In the genomic region with DNA sequence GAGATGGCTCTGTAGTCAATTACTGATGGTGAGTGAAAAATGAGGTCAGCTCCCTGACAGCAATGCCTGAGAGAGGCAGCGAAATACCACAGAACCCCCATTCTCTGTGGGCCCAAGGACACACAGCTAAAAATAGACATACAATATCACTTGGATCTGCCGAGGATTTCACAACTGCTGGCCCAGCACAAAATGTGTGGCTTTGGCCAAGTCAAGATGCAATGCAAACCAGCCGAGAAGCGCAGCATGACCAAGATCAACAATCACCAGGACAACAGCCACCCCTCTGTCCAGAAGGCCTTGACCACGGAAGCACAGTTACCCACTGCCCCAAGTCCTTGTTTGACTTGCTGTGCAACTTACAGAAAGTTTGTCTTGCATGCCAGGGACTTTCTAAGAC, we compare ENCODE assay signal across 1 cellular context.
A peak's percentile ranks its signal among the peaks of the same experiment; 100 is the strongest.
TF ChIP-seq lines count a peak whose summit lies in the region.

No MANE protein-coding gene starts in this region.

TF ChIP-seq in HepG2, 621 proteins besides CTCF, POLR2A, EP300 and RAD21 (continued from another document and continues in another):
- TF ChIP-seq, protein P1, sequence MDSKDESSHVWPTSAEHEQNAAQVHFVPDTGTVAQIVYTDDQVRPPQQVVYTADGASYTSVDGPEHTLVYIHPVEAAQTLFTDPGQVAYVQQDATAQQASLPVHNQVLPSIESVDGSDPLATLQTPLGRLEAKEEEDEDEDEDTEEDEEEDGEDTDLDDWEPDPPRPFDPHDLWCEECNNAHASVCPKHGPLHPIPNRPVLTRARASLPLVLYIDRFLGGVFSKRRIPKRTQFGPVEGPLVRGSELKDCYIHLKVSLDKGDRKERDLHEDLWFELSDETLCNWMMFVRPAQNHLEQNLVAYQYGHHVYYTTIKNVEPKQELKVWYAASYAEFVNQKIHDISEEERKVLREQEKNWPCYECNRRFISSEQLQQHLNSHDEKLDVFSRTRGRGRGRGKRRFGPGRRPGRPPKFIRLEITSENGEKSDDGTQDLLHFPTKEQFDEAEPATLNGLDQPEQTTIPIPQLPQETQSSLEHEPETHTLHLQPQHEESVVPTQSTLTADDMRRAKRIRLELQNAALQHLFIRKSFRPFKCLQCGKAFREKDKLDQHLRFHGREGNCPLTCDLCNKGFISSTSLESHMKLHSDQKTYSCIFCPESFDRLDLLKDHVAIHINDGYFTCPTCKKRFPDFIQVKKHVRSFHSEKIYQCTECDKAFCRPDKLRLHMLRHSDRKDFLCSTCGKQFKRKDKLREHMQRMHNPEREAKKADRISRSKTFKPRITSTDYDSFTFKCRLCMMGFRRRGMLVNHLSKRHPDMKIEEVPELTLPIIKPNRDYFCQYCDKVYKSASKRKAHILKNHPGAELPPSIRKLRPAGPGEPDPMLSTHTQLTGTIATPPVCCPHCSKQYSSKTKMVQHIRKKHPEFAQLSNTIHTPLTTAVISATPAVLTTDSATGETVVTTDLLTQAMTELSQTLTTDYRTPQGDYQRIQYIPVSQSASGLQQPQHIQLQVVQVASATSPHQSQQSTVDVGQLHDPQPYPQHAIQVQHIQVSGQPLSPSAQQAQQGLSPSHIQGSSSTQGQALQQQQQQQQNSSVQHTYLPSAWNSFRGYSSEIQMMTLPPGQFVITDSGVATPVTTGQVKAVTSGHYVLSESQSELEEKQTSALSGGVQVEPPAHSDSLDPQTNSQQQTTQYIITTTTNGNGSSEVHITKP (CRISPR knock-in tag; IDR thresholded peaks at IDR 0.05; ENCODE audit: low read depth), result no peak
- no peak for TF ChIP-seq ZNF550 (CRISPR knock-in tag; IDR thresholded peaks at IDR 0.05; ENCODE audit: borderline replicate concordance)
- TF ChIP-seq, protein P2, sequence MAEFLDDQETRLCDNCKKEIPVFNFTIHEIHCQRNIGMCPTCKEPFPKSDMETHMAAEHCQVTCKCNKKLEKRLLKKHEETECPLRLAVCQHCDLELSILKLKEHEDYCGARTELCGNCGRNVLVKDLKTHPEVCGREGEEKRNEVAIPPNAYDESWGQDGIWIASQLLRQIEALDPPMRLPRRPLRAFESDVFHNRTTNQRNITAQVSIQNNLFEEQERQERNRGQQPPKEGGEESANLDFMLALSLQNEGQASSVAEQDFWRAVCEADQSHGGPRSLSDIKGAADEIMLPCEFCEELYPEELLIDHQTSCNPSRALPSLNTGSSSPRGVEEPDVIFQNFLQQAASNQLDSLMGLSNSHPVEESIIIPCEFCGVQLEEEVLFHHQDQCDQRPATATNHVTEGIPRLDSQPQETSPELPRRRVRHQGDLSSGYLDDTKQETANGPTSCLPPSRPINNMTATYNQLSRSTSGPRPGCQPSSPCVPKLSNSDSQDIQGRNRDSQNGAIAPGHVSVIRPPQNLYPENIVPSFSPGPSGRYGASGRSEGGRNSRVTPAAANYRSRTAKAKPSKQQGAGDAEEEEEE (CRISPR knock-in tag; IDR thresholded peaks at IDR 0.05; ENCODE audit: borderline replicate concordance), result no peak
- no peak for TF ChIP-seq PHB2 (IDR thresholded peaks at IDR 0.05; ENCODE audit: partially characterized antibody)
- no peak for TF ChIP-seq NFE2 (CRISPR knock-in tag; IDR thresholded peaks at IDR 0.05)
- peak; percentile 57; the same call in 1 of the 2 replicates for TF ChIP-seq ZSCAN9 (CRISPR knock-in tag; IDR thresholded peaks at IDR 0.05; ENCODE audit: borderline replicate concordance)
- peak; percentile 100 for TF ChIP-seq MEF2D (CRISPR knock-in tag; IDR thresholded peaks at IDR 0.05)
- TF ChIP-seq SNAI1 (CRISPR knock-in tag; IDR thresholded peaks at IDR 0.05; ENCODE audit: borderline replicate concordance), result no peak
- TF ChIP-seq ZNF792 (CRISPR knock-in tag; IDR thresholded peaks at IDR 0.05), result no peak
- TF ChIP-seq EHMT2 (IDR thresholded peaks at IDR 0.05; ENCODE audit: borderline replicate concordance, low read depth, low read length), result no peak
- TF ChIP-seq, protein P3, sequence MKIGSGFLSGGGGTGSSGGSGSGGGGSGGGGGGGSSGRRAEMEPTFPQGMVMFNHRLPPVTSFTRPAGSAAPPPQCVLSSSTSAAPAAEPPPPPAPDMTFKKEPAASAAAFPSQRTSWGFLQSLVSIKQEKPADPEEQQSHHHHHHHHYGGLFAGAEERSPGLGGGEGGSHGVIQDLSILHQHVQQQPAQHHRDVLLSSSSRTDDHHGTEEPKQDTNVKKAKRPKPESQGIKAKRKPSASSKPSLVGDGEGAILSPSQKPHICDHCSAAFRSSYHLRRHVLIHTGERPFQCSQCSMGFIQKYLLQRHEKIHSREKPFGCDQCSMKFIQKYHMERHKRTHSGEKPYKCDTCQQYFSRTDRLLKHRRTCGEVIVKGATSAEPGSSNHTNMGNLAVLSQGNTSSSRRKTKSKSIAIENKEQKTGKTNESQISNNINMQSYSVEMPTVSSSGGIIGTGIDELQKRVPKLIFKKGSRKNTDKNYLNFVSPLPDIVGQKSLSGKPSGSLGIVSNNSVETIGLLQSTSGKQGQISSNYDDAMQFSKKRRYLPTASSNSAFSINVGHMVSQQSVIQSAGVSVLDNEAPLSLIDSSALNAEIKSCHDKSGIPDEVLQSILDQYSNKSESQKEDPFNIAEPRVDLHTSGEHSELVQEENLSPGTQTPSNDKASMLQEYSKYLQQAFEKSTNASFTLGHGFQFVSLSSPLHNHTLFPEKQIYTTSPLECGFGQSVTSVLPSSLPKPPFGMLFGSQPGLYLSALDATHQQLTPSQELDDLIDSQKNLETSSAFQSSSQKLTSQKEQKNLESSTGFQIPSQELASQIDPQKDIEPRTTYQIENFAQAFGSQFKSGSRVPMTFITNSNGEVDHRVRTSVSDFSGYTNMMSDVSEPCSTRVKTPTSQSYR (CRISPR knock-in tag; IDR thresholded peaks at IDR 0.05; ENCODE audit: borderline replicate concordance), result peak; percentile 42; the same call in 1 of the 2 replicates
- no peak for TF ChIP-seq ZNF337 (CRISPR knock-in tag; IDR thresholded peaks at IDR 0.05; ENCODE audit: borderline replicate concordance, low read depth)
- TF ChIP-seq AKAP8 (CRISPR knock-in tag; IDR thresholded peaks at IDR 0.05), result no peak
- TF ChIP-seq TAF15 (IDR thresholded peaks at IDR 0.05; ENCODE audit: low read depth, low read length, poor library complexity, severe bottlenecking), result no peak
- TF ChIP-seq NFIB (CRISPR knock-in tag; IDR thresholded peaks at IDR 0.05; ENCODE audit: borderline replicate concordance), result no peak
- TF ChIP-seq PAXIP1 (CRISPR knock-in tag; conservative IDR thresholded peaks at IDR 0.05), result peak; percentile 82
- TF ChIP-seq GATAD1 (CRISPR knock-in tag; IDR thresholded peaks at IDR 0.05), result no peak
- TF ChIP-seq STAT5B (CRISPR knock-in tag; IDR thresholded peaks at IDR 0.05), result no peak
- no peak for TF ChIP-seq ZNF639 (CRISPR knock-in tag; conservative IDR thresholded peaks at IDR 0.05)
- TF ChIP-seq ATF4 (CRISPR knock-in tag; IDR thresholded peaks at IDR 0.05), result no peak
- TF ChIP-seq, protein P4, sequence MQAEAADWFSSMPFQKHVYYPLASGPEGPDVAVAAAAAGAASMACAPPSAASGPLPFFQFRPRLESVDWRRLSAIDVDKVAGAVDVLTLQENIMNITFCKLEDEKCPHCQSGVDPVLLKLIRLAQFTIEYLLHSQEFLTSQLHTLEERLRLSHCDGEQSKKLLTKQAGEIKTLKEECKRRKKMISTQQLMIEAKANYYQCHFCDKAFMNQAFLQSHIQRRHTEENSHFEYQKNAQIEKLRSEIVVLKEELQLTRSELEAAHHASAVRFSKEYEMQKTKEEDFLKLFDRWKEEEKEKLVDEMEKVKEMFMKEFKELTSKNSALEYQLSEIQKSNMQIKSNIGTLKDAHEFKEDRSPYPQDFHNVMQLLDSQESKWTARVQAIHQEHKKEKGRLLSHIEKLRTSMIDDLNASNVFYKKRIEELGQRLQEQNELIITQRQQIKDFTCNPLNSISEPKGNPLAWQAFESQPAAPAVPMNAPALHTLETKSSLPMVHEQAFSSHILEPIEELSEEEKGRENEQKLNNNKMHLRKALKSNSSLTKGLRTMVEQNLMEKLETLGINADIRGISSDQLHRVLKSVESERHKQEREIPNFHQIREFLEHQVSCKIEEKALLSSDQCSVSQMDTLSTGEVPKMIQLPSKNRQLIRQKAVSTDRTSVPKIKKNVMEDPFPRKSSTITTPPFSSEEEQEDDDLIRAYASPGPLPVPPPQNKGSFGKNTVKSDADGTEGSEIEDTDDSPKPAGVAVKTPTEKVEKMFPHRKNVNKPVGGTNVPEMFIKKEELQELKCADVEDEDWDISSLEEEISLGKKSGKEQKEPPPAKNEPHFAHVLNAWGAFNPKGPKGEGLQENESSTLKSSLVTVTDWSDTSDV (CRISPR knock-in tag; IDR thresholded peaks at IDR 0.05), result no peak
- TF ChIP-seq ATAD3A (CRISPR knock-in tag; IDR thresholded peaks at IDR 0.05), result no peak
- no peak for TF ChIP-seq ZNF121 (CRISPR knock-in tag; IDR thresholded peaks at IDR 0.05)
- TF ChIP-seq, protein P5, sequence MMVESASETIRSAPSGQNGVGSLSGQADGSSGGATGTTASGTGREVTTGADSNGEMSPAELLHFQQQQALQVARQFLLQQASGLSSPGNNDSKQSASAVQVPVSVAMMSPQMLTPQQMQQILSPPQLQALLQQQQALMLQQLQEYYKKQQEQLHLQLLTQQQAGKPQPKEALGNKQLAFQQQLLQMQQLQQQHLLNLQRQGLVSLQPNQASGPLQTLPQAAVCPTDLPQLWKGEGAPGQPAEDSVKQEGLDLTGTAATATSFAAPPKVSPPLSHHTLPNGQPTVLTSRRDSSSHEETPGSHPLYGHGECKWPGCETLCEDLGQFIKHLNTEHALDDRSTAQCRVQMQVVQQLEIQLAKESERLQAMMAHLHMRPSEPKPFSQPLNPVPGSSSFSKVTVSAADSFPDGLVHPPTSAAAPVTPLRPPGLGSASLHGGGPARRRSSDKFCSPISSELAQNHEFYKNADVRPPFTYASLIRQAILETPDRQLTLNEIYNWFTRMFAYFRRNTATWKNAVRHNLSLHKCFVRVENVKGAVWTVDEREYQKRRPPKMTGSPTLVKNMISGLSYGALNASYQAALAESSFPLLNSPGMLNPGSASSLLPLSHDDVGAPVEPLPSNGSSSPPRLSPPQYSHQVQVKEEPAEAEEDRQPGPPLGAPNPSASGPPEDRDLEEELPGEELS (CRISPR knock-in tag; IDR thresholded peaks at IDR 0.05), result peak; percentile 65; the same call in 1 of the 2 replicates
- no peak for TF ChIP-seq ZNF234 (CRISPR knock-in tag; conservative IDR thresholded peaks at IDR 0.05)
- TF ChIP-seq ESRRA (CRISPR knock-in tag; IDR thresholded peaks at IDR 0.05; ENCODE audit: low read depth), result no peak
- no peak for TF ChIP-seq RELA (CRISPR knock-in tag; IDR thresholded peaks at IDR 0.05)
- no peak for TF ChIP-seq MXD1 (CRISPR knock-in tag; IDR thresholded peaks at IDR 0.05)
- TF ChIP-seq, protein P6, sequence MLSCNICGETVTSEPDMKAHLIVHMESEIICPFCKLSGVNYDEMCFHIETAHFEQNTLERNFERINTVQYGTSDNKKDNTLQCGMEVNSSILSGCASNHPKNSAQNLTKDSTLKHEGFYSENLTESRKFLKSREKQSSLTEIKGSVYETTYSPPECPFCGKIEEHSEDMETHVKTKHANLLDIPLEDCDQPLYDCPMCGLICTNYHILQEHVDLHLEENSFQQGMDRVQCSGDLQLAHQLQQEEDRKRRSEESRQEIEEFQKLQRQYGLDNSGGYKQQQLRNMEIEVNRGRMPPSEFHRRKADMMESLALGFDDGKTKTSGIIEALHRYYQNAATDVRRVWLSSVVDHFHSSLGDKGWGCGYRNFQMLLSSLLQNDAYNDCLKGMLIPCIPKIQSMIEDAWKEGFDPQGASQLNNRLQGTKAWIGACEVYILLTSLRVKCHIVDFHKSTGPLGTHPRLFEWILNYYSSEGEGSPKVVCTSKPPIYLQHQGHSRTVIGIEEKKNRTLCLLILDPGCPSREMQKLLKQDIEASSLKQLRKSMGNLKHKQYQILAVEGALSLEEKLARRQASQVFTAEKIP (CRISPR knock-in tag; IDR thresholded peaks at IDR 0.05; ENCODE audit: borderline replicate concordance), result no peak
- no peak for TF ChIP-seq ZNF879 (CRISPR knock-in tag; IDR thresholded peaks at IDR 0.05)
- TF ChIP-seq ZNF274 (CRISPR knock-in tag; IDR thresholded peaks at IDR 0.05), result no peak
- no peak for TF ChIP-seq ZNF124 (CRISPR knock-in tag; IDR thresholded peaks at IDR 0.05)
- no peak for TF ChIP-seq ARHGAP35 (CRISPR knock-in tag; IDR thresholded peaks at IDR 0.05; ENCODE audit: borderline replicate concordance)
- TF ChIP-seq SP4 (CRISPR knock-in tag; IDR thresholded peaks at IDR 0.05), result no peak
- no peak for TF ChIP-seq RFXAP (CRISPR knock-in tag; IDR thresholded peaks at IDR 0.05; ENCODE audit: borderline replicate concordance)
- no peak for TF ChIP-seq KDM5A (IDR thresholded peaks at IDR 0.05; ENCODE audit: borderline replicate concordance, low read length)
